ENCODE assay signal across 2 cellular contexts in the genomic region with DNA sequence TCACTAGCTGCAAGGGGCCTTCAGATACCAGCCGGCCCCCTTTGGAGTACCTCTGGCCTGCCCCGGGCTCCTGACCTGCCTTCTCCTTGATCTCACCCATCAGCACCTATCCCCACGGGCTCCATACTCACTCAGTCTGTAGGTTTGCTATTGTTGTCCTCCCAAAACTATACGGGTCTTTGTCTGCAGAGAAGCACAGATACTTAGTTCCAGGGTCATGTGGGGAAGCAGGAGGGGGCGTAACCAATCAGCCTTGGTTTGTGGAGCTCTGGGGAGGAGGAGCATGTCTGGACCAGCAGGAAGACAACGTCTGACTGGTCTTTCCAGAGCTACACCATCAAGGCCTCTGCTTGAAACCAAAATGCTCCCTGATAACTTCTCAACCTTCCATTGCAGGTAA.
TF ChIP-seq lines count a peak whose summit lies in the region.

No MANE protein-coding gene starts in this region.

TF ChIP-seq in GM23338, 12 proteins besides CTCF, POLR2A, EP300 and RAD21 (continues in another document):
- TF ChIP-seq JUNB (IDR thresholded peaks at IDR 0.05; ENCODE audit: unreplicated experiment) (no peak), EZH2 (IDR thresholded peaks at IDR 0.05; ENCODE audit: low read depth, unreplicated experiment) (no peak), ZNF462 (CRISPR knock-in tag; IDR thresholded peaks at IDR 0.05) (no peak), STAT1 (IDR thresholded peaks at IDR 0.05; ENCODE audit: unreplicated experiment) (no peak), ZNF114 (CRISPR knock-in tag; IDR thresholded peaks at IDR 0.05) (no peak), EZH2phosphoT487 (IDR thresholded peaks at IDR 0.05; ENCODE audit: unreplicated experiment) (no peak), CREB1 (CRISPR knock-in tag; IDR thresholded peaks at IDR 0.05; ENCODE audit: low read depth) (no peak), NANOG (IDR thresholded peaks at IDR 0.05; ENCODE audit: borderline replicate concordance) (no peak)
- TF ChIP-seq, protein P1, sequence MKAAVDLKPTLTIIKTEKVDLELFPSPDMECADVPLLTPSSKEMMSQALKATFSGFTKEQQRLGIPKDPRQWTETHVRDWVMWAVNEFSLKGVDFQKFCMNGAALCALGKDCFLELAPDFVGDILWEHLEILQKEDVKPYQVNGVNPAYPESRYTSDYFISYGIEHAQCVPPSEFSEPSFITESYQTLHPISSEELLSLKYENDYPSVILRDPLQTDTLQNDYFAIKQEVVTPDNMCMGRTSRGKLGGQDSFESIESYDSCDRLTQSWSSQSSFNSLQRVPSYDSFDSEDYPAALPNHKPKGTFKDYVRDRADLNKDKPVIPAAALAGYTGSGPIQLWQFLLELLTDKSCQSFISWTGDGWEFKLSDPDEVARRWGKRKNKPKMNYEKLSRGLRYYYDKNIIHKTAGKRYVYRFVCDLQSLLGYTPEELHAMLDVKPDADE (IDR thresholded peaks at IDR 0.05), result no peak
- TF ChIP-seq, protein P2, sequence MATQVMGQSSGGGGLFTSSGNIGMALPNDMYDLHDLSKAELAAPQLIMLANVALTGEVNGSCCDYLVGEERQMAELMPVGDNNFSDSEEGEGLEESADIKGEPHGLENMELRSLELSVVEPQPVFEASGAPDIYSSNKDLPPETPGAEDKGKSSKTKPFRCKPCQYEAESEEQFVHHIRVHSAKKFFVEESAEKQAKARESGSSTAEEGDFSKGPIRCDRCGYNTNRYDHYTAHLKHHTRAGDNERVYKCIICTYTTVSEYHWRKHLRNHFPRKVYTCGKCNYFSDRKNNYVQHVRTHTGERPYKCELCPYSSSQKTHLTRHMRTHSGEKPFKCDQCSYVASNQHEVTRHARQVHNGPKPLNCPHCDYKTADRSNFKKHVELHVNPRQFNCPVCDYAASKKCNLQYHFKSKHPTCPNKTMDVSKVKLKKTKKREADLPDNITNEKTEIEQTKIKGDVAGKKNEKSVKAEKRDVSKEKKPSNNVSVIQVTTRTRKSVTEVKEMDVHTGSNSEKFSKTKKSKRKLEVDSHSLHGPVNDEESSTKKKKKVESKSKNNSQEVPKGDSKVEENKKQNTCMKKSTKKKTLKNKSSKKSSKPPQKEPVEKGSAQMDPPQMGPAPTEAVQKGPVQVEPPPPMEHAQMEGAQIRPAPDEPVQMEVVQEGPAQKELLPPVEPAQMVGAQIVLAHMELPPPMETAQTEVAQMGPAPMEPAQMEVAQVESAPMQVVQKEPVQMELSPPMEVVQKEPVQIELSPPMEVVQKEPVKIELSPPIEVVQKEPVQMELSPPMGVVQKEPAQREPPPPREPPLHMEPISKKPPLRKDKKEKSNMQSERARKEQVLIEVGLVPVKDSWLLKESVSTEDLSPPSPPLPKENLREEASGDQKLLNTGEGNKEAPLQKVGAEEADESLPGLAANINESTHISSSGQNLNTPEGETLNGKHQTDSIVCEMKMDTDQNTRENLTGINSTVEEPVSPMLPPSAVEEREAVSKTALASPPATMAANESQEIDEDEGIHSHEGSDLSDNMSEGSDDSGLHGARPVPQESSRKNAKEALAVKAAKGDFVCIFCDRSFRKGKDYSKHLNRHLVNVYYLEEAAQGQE (IDR thresholded peaks at IDR 0.05; ENCODE audit: unreplicated experiment), result no peak

TF ChIP-seq in GM12891, 5 proteins besides CTCF, POLR2A, EP300 and RAD21:
- TF ChIP-seq POLR2AphosphoS5 (IDR thresholded peaks at IDR 0.05; ENCODE audit: low read depth, low read length), result no peak
- no peak for TF ChIP-seq POU2F2 (IDR thresholded peaks at IDR 0.05; ENCODE audit: low read depth, low read length)
- no peak for TF ChIP-seq SPI1 (IDR thresholded peaks at IDR 0.05; ENCODE audit: low read depth, low read length)
- no peak for TF ChIP-seq PAX5 (IDR thresholded peaks at IDR 0.05; ENCODE audit: insufficient read depth, low read length, severe bottlenecking)
